ENCODE assay signal across 25 cellular contexts in the genomic region with DNA sequence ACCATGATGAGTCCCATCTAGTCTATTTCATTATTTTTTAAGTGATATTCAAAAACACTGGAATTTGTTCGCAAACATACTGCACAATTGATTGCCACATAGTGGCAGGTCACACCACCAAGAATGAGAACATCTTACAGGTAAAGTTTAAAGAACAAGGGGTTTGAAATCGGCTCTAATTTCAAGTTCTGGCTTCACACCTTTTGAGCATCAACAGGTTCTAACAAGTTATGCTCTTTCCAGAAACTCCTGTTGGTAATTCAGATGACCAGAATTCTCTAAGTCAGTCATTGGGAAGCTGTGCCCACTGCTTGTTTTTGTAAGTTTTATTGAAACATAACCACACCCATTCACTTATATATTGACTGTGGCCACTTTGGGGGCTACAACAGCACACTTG.
"Had no signal": no experiment of that assay in that cellular context is flagged by ENCODE, and none has a peak within 500 bp of the region (broad histone marks: within the 10 kb centered on the region; RNA-seq: fewer than 3 reads in every experiment).

No MANE protein-coding gene starts in this region.

- DNase-seq: IMR-90; Karpas-422; KG1; MG63; NCI-H1092; NCI-H1105 treated with DMSO at 0.1 percent for 48 hours; NCI-H1417 treated with DMSO at 0.1 percent for 48 hours; NCI-H146; NCI-H1694 treated with DMSO at 0.1 percent for 48 hours; NCI-H2029; NCI-H2081 treated with DMSO at 0.1 percent for 48 hours; NCI-H2171; NCI-H345; NCI-H446 treated with DMSO at 0.1 percent for 48 hours; NCI-H524; NCI-H526 treated with DMSO at 0.1 percent for 48 hours; NCI-H748 treated with DMSO at 0.1 percent for 48 hours; NK-92 treated with Interleukin-12 subunit alpha and Interleukin-12 subunit beta, amount 100 ng/mL, for 24 hours; PC-3; SHP77 treated with DMSO at 0.1 percent for 48 hours; SJCRH30 had no signal

- H3K27ac ChIP-seq: RWPE1, SJCRH30 had no signal

- ATAC-seq: HepG2, Panc1, PC-3, SK-N-SH treated with all-trans-retinoic acid at 6 μM for 48 hours had no signal

- H3K9me3 ChIP-seq: MG63, SJCRH30 had no signal

- FAIRE-seq: HepG2 had no signal

- H3K27me3 ChIP-seq: MG63, SJCRH30 had no signal

- H3K4me1 ChIP-seq: SJCRH30 had no signal
